20 cellular contexts compared by ENCODE assay signal in genomic region chr10:81136261-81136660, GRCh38.
DNase-seq lines count a peak whose midpoint lies in the region; ATAC-seq and TF ChIP-seq lines count a peak whose summit lies in the region.
"Had no signal": no experiment of that assay in that cellular context is flagged by ENCODE, and none has a peak within 500 bp of the region (broad histone marks: within the 10 kb centered on the region; RNA-seq: fewer than 3 reads in every experiment).

No MANE protein-coding gene starts in this region.

- peaks cover 13% of the 10 kb centered on the region for H3F3A ChIP-seq in MM.1S (ENCODE audit: insufficient read depth, low read length)
- no peaks in the 10 kb centered on the region for H3F3A ChIP-seq in PC-3 (ENCODE audit: low read length, unreplicated experiment)

- H3K36me3 ChIP-seq in MM.1S (replicated peaks; ENCODE audit: insufficient read depth, low read length), result no peaks in the 10 kb centered on the region
- no peaks in the 10 kb centered on the region for H3K36me3 ChIP-seq in PC-3 (ENCODE audit: low read depth, low read length)
- H3K36me3 ChIP-seq: esophagus squamous epithelium, tibial artery had no signal

- H3K27me3 ChIP-seq in MM.1S (replicated peaks; ENCODE audit: insufficient read depth, low read length) (no peaks in the 10 kb centered on the region), PC-3 (ENCODE audit: low read length) (no peaks in the 10 kb centered on the region)
- H3K27me3 ChIP-seq: esophagus squamous epithelium, tibial artery had no signal

- H3K9me3 ChIP-seq in MM.1S (replicated peaks; ENCODE audit: insufficient read depth, low read length), result no peaks in the 10 kb centered on the region
- no peaks in the 10 kb centered on the region for H3K9me3 ChIP-seq in PC-3 (ENCODE audit: low read length)
- H3K9me3 ChIP-seq: esophagus squamous epithelium, tibial artery had no signal

- no peak overlapping the region; the same call in 1 of the 2 replicates for H3K9ac ChIP-seq in MM.1S (ENCODE audit: low read length)
- H3K9ac ChIP-seq in PC-3 (ENCODE audit: low read length), result no peak overlapping the region

- no TSS peak for BruUV-seq in PC-3 (replicated peaks; lab: Mats Ljungman, UMichigan)

- CTCF ChIA-PET in PC-3 (lab: Charles Lee), result no interaction called here

- H3K4me1 ChIP-seq in MM.1S (ENCODE audit: low read length) (peaks cover 18% of the 10 kb centered on the region), PC-3 (ENCODE audit: insufficient read depth, low read length) (no peaks in the 10 kb centered on the region)
- H3K4me1 ChIP-seq: esophagus squamous epithelium, tibial artery had no signal

- H4K20me1 ChIP-seq in MM.1S (ENCODE audit: insufficient read depth, low read length) (no peaks in the 10 kb centered on the region), PC-3 (ENCODE audit: low read length) (no peaks in the 10 kb centered on the region)

- POLR2A ChIA-PET in PC-3 (lab: Charles Lee; ENCODE audit: unreplicated experiment), result no interaction called here

- no peak overlapping the region for H3K4me3 ChIP-seq in MM.1S (ENCODE audit: low read length)
- H3K4me3 ChIP-seq in PC-3 (ENCODE audit: low read length), result no peak overlapping the region
- H3K4me3 ChIP-seq: esophagus squamous epithelium, tibial artery had no signal

- H3K9me2 ChIP-seq in MM.1S (replicated peaks; ENCODE audit: insufficient read depth, low read length) (no peaks in the 10 kb centered on the region), PC-3 (replicated peaks; ENCODE audit: low read length) (no peaks in the 10 kb centered on the region)

- H2AFZ ChIP-seq in MM.1S (ENCODE audit: low read length) (peak overlapping the region; percentile 36; the same call in 1 of the 2 replicates), PC-3 (ENCODE audit: low read length) (no peak overlapping the region)

- peak overlapping the region; percentile 77 for H3K4me2 ChIP-seq in MM.1S (ENCODE audit: low read depth, low read length)
- H3K4me2 ChIP-seq in PC-3 (ENCODE audit: low read length), result no peak overlapping the region

- intact Hi-C loops in PC-3 (cut with micrococcal nuclease), result no loop called here

- DNase-seq in MM.1S, result peak; percentile 60
- DNase-seq in PC-3, result no peak
- no peak for DNase-seq in NCI-H146 (lab: John Stamatoyannopoulos, UW)
- DNase-seq in iPS-NIHi11 (ENCODE audit: low spot score), result no peak
- no peak for DNase-seq in NCI-H2081 (lab: John Stamatoyannopoulos, UW)
- DNase-seq: activated naive CD8-positive, alpha-beta T cell treated with anti-CD3 and anti-CD28 coated beads for 36 hours; effector CD8-positive, alpha-beta T cell; esophagus squamous epithelium; NCI-H1417 treated with DMSO at 0.1 percent for 48 hours; NCI-H2171; NCI-H69; OCI-M1; SHP77; small intestine; stimulated activated CD4-positive, alpha-beta T cell treated with anti-CD3 and anti-CD28 coated beads, Interleukin-2, amount 100 ng/mL, for 48 hours; tibial artery had no signal

- no peak for TF ChIP-seq CTCF in MM.1S (IDR thresholded peaks at IDR 0.05; ENCODE audit: low read length)
- no peak for TF ChIP-seq CTCF in PC-3 (conservative IDR thresholded peaks at IDR 0.05; ENCODE audit: low read depth, low read length)

- peak; percentile 41 for ATAC-seq in GM18909 (IDR thresholded peaks at IDR 0.05; ENCODE audit: poor library complexity, unreplicated experiment)
- ATAC-seq in GM21576 (IDR thresholded peaks at IDR 0.05; ENCODE audit: unreplicated experiment), result peak; percentile 27
- ATAC-seq in HG03064 (IDR thresholded peaks at IDR 0.05; ENCODE audit: low read depth, unreplicated experiment), result peak; percentile 19
- no peak for ATAC-seq in PC-3
- ATAC-seq: HepG2 had no signal

- H3K27ac ChIP-seq in MM.1S (ENCODE audit: low read length), result peak overlapping the region; percentile 67; the same call in 1 of the 2 replicates
- H3K27ac ChIP-seq in PC-3 (ENCODE audit: low read length), result no peak overlapping the region
- H3K27ac ChIP-seq: esophagus squamous epithelium, tibial artery had no signal

- no peaks in the 10 kb centered on the region for H3K79me2 ChIP-seq in MM.1S (ENCODE audit: low read length)
- H3K79me2 ChIP-seq in PC-3 (ENCODE audit: low read length), result no peaks in the 10 kb centered on the region
